In the genomic region with DNA sequence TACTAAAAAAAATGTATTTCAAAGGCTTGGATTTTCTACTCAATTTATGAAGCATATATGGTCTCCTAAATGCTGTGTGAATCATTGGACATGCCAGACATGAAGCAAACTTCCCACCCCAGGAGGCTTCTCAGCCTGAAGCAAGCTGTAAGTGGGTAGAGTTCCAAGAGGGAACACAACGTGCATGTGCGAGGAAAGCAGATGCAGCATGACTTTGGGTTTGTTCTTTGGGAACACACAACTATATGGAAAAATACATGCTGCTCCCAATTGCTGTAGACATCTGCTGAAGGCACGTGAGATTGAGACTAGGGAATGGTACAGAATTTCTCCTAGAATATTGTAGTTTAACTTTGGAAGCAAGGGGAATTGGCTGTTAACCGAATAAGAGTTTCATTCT, we compare ENCODE assay signal across 1 cellular context.
TF ChIP-seq lines count a peak whose summit lies in the region.

No MANE protein-coding gene starts in this region.

TF ChIP-seq in WTC11, 78 proteins besides CTCF, POLR2A, EP300 and RAD21 (continued from another document):
- TF ChIP-seq, protein P1, sequence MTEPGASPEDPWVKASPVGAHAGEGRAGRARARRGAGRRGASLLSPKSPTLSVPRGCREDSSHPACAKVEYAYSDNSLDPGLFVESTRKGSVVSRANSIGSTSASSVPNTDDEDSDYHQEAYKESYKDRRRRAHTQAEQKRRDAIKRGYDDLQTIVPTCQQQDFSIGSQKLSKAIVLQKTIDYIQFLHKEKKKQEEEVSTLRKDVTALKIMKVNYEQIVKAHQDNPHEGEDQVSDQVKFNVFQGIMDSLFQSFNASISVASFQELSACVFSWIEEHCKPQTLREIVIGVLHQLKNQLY (CRISPR knock-in tag; IDR thresholded peaks at IDR 0.05), result no peak
- TF ChIP-seq SMAD4 (CRISPR knock-in tag; IDR thresholded peaks at IDR 0.05) (no peak), ZNF512 (CRISPR knock-in tag; IDR thresholded peaks at IDR 0.05; ENCODE audit: borderline replicate concordance) (no peak), ZNF263 (CRISPR knock-in tag; IDR thresholded peaks at IDR 0.05; ENCODE audit: low read depth) (no peak), NFE2L1 (CRISPR knock-in tag; IDR thresholded peaks at IDR 0.05) (no peak), SOX15 (CRISPR knock-in tag; IDR thresholded peaks at IDR 0.05) (no peak), ZNF317 (CRISPR knock-in tag; IDR thresholded peaks at IDR 0.05; ENCODE audit: borderline replicate concordance, low read depth) (no peak), AR (CRISPR knock-in tag; IDR thresholded peaks at IDR 0.05) (no peak)
- TF ChIP-seq, protein P2, sequence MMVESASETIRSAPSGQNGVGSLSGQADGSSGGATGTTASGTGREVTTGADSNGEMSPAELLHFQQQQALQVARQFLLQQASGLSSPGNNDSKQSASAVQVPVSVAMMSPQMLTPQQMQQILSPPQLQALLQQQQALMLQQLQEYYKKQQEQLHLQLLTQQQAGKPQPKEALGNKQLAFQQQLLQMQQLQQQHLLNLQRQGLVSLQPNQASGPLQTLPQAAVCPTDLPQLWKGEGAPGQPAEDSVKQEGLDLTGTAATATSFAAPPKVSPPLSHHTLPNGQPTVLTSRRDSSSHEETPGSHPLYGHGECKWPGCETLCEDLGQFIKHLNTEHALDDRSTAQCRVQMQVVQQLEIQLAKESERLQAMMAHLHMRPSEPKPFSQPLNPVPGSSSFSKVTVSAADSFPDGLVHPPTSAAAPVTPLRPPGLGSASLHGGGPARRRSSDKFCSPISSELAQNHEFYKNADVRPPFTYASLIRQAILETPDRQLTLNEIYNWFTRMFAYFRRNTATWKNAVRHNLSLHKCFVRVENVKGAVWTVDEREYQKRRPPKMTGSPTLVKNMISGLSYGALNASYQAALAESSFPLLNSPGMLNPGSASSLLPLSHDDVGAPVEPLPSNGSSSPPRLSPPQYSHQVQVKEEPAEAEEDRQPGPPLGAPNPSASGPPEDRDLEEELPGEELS (CRISPR knock-in tag; IDR thresholded peaks at IDR 0.05), result no peak
- TF ChIP-seq, protein P3, sequence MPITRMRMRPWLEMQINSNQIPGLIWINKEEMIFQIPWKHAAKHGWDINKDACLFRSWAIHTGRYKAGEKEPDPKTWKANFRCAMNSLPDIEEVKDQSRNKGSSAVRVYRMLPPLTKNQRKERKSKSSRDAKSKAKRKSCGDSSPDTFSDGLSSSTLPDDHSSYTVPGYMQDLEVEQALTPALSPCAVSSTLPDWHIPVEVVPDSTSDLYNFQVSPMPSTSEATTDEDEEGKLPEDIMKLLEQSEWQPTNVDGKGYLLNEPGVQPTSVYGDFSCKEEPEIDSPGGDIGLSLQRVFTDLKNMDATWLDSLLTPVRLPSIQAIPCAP (CRISPR knock-in tag; IDR thresholded peaks at IDR 0.05), result no peak
